11 cellular contexts compared by ENCODE assay signal in the genomic region with DNA sequence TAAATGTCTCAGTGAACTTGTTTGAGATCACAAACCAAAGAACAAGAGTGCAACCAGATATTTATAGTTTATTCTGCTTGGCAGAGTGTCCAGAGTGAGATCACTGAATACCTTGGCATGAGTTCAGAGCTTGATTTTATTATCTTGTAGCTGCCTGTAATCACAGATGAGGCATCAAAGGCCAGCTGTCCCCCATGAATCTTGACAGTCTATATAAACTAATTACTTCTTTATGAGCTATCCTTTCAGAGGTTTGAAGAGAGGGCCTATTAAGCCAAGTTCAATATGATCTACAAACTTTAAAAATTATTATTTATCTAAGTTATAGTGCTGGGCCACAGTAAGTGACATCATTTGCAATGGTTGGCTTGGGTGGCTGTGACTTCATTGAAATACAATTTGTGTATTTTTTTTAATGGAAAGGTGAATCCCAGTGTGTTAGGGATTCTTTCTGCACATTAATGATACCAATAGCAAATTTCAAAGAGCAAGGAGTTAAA.
DNase-seq lines count a peak whose midpoint lies in the region; ATAC-seq and TF ChIP-seq lines count a peak whose summit lies in the region.
"Had no signal": no experiment of that assay in that cellular context is flagged by ENCODE, and none has a peak within 500 bp of the region (broad histone marks: within the 10 kb centered on the region; RNA-seq: fewer than 3 reads in every experiment).

No MANE protein-coding gene starts in this region.

- H3K9me3 ChIP-seq in prostate gland = no peaks in the 10 kb centered on the region

- H3K4me1 ChIP-seq in prostate gland (replicated peaks) = peaks cover 5% of the 10 kb centered on the region

- intact Hi-C loops in prostate gland (cut with DNase I) = no loop called here

- no peak for TF ChIP-seq CTCF in prostate gland (IDR thresholded peaks at IDR 0.05)

- in situ Hi-C loops in G401 (cut with HindIII; ENCODE audit: low sequenced_read_pairs) = no loop called here

- no peak overlapping the region for H3K4me3 ChIP-seq in prostate gland

- no peaks in the 10 kb centered on the region for H3K36me3 ChIP-seq in prostate gland

- no peak for ATAC-seq in GM18505 (IDR thresholded peaks at IDR 0.05; ENCODE audit: unreplicated experiment)
- ATAC-seq: WTC11 had no signal

- no peak overlapping the region for H3K27ac ChIP-seq in prostate gland

- no peaks in the 10 kb centered on the region for H3K27me3 ChIP-seq in prostate gland (replicated peaks; ENCODE audit: insufficient read depth)

- DNase-seq in G401 (ENCODE audit: low spot score) = peak; percentile 73
- peak; percentile 73 for DNase-seq in NCI-H748 (lab: John Stamatoyannopoulos, UW; ENCODE audit: unreplicated experiment)
- peak; percentile 61 for DNase-seq in fibroblast of gingiva (ENCODE audit: low read depth)
- peak; percentile 67 for DNase-seq in prostate gland (ENCODE audit: low spot score)
- DNase-seq in NCI-H526 (lab: John Stamatoyannopoulos, UW) = no peak
- DNase-seq in ureter (ENCODE audit: low spot score) = no peak
- no peak for DNase-seq in GF-D8 (lab: John Stamatoyannopoulos, UW)
- DNase-seq: HCEC 1CT, MM.1S had no signal

- TF ChIP-seq POLR2A in prostate gland (IDR thresholded peaks at IDR 0.05) (no peak), GM18505 (IDR thresholded peaks at IDR 0.05; ENCODE audit: borderline replicate concordance, extremely low read depth, insufficient read depth, insufficient read length) (no peak)

Comparison
In these comparisons a context has a peak if more than half of its experiments do, and no peak if none do; other contexts are left out.
1. DNase-seq: peak in G401 (single experiment), NCI-H748 (single experiment), fibroblast of gingiva (single experiment) and prostate gland (single experiment); none in NCI-H526 (0 of 2), ureter (single experiment) and GF-D8 (single experiment).